In genomic region chr1:1001057-1001630, GRCh38 we compare ENCODE assay signal across 1 cellular context.
TF ChIP-seq lines count a peak whose summit lies in the region.

No MANE protein-coding gene starts in this region.

TF ChIP-seq in HCT116, 20 proteins besides CTCF, POLR2A, EP300 and RAD21 (continued from another document):
- no peak for TF ChIP-seq REST (IDR thresholded peaks at IDR 0.05; ENCODE audit: low read depth)
- TF ChIP-seq SRF (IDR thresholded peaks at IDR 0.05; ENCODE audit: low read depth) = no peak
- no peak for TF ChIP-seq ZFX (IDR thresholded peaks at IDR 0.05)
- no peak for TF ChIP-seq MAX (IDR thresholded peaks at IDR 0.05)
- no peak for TF ChIP-seq JUND (IDR thresholded peaks at IDR 0.05)
- TF ChIP-seq YY1 (IDR thresholded peaks at IDR 0.05; ENCODE audit: extremely low read depth, insufficient replicate concordance, low read depth, low read length) = no peak
- no peak for TF ChIP-seq EGR1 (IDR thresholded peaks at IDR 0.05; ENCODE audit: low read depth)
- no peak for TF ChIP-seq FOSL1 (IDR thresholded peaks at IDR 0.05; ENCODE audit: low read depth)
- TF ChIP-seq EZH2phosphoT487 (IDR thresholded peaks at IDR 0.05; ENCODE audit: borderline replicate concordance) = no peak
- no peak for TF ChIP-seq ATF3 (IDR thresholded peaks at IDR 0.05)
- no peak for TF ChIP-seq ELF1 (IDR thresholded peaks at IDR 0.05; ENCODE audit: borderline replicate concordance, low read depth)
- TF ChIP-seq POLR2AphosphoS5 (IDR thresholded peaks at IDR 0.05; ENCODE audit: low read depth, low read length) = no peak
- TF ChIP-seq TCF7L2 (IDR thresholded peaks at IDR 0.05; ENCODE audit: borderline replicate concordance, extremely low read depth, insufficient read depth, insufficient read length) = no peak
- TF ChIP-seq ZNF274 (IDR thresholded peaks at IDR 0.05; ENCODE audit: low read depth, low read length) = no peak
- TF ChIP-seq CEBPB (IDR thresholded peaks at IDR 0.05; ENCODE audit: low read depth) = no peak
